ENCODE assay signal across 30 cellular contexts in the genomic region with DNA sequence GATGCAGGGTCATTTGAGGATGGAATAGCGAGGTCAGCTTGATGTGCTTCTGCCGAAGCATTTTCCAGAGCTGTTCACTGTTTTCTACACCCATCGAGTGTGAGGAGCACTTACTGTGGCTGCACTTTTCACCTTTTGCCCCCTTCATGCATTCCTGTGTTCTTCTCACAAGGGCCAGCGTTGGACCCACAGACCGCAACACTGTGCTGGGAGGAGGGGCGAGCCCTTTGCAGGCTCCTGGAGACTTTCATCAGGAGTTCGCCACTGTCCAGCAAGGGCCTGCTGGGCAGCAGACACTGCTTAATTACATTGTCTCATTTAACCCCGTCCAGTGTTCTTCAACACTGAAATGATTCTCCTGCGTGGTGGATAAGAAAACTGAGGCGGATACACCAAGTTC. TPM values are rescaled to one million over a fixed set of nuclear protein-coding genes. Genes with fewer than 3 reads are reported as not detected.
"Had no signal": no experiment of that assay in that cellular context is flagged by ENCODE, and none has a peak within 500 bp of the region (broad histone marks: within the 10 kb centered on the region; RNA-seq: fewer than 3 reads in every experiment).

No MANE protein-coding gene starts in this region.

- H3K27ac Mint-ChIP-seq: activated B cell treated with CpG ODN at 0.5 μM for 24 hours; activated CD8-positive, alpha-beta T cell treated with anti-CD3 and anti-CD28 coated beads, Interleukin-2, amount 10 ng/mL, durations not matched to agents 7 days and 5 days; activated naive CD4-positive, alpha-beta T cell treated with anti-CD3 and anti-CD28 coated beads for 36 hours; activated naive CD8-positive, alpha-beta T cell; activated naive CD8-positive, alpha-beta T cell treated with anti-CD3 and anti-CD28 coated beads, Interleukin-2, amount 50 U/mL, for 24 hours; activated T-cell treated with anti-CD3 and anti-CD28 coated beads, Interleukin-2, amount 50 U/mL, for 24 hours; activated T-helper 2 cell treated with anti-CD3 and anti-CD28 coated beads, Interferon-gamma antibody, Interleukin-2, Interleukin-4, amounts not matched to agents 10 μg/mL and 5 μg/mL and 100 μg/mL, durations not matched to agents 14 hours and 24 hours and 36 hours; brain; T-cell had no signal

- H3K36me3 Mint-ChIP-seq: activated naive CD8-positive, alpha-beta T cell; brain; T-cell had no signal

- H3K27ac ChIP-seq: SJSA1, VCaP had no signal

- H3K27me3 ChIP-seq: MG63 had no signal

- H3K9ac ChIP-seq: SK-N-SH had no signal

- H3K9me3 Mint-ChIP-seq: activated T-helper 2 cell treated with anti-CD3 and anti-CD28 coated beads, Interferon-gamma antibody, Interleukin-2, Interleukin-4, amounts not matched to agents 10 μg/mL and 5 μg/mL and 100 μg/mL, durations not matched to agents 14 hours and 24 hours and 36 hours had no signal

- H3K36me3 ChIP-seq: SJSA1 had no signal

- H3K4me3 ChIP-seq: MG63, SJSA1 had no signal

- H3K4me1 Mint-ChIP-seq: activated B cell treated with CpG ODN at 0.5 μM for 24 hours; activated naive CD8-positive, alpha-beta T cell treated with anti-CD3 and anti-CD28 coated beads, Interleukin-2, amount 50 U/mL, for 24 hours; T-cell had no signal

- DNase-seq: activated B cell treated with CpG ODN at 0.5 μM for 24 hours; activated CD4-positive, alpha-beta T cell treated with anti-CD3 and anti-CD28 coated beads for 4 hours; activated CD4-positive, CD25-positive, alpha-beta regulatory T cell treated with anti-CD3 and anti-CD28 coated beads, Interleukin-2, amount 50 U/mL, for 72 hours; activated CD8-positive, alpha-beta T cell treated with anti-CD3 and anti-CD28 coated beads, Interleukin-2, amount 10 ng/mL, durations not matched to agents 7 days and 5 days; activated gamma-delta T cell; activated naive CD4-positive, alpha-beta T cell treated with anti-CD3 and anti-CD28 coated beads for 36 hours; activated naive CD8-positive, alpha-beta T cell treated with anti-CD3 and anti-CD28 coated beads, Interleukin-2, amount 50 U/mL, for 24 hours; activated T-cell treated with anti-CD3 and anti-CD28 coated beads, Interleukin-2, amount 50 U/mL, for 24 hours; anterior cingulate cortex; central memory CD4-positive, alpha-beta T cell; Kasumi-1; KG1; MG63; NCI-H1048; NCI-H1436 treated with DMSO at 0.1 percent for 48 hours; NCI-H1694 treated with DMSO at 0.1 percent for 48 hours; NCI-H2029; NCI-H345; NCI-H524 treated with DMSO at 0.1 percent for 48 hours; SHP77 treated with DMSO at 0.1 percent for 48 hours; SK-N-SH; T-cell; T-helper 2 cell; T-helper 9 cell had no signal

- ATAC-seq: activated CD8-positive, alpha-beta T cell treated with anti-CD3 and anti-CD28 coated beads, Interleukin-2, amount 10 ng/mL, durations not matched to agents 7 days and 5 days; activated naive CD8-positive, alpha-beta T cell treated with anti-CD3 and anti-CD28 coated beads, Interleukin-2, amount 50 U/mL, for 24 hours; Panc1; T-cell had no signal

- H3K4me3 Mint-ChIP-seq: activated B cell treated with CpG ODN at 0.5 μM for 24 hours; activated CD8-positive, alpha-beta T cell treated with anti-CD3 and anti-CD28 coated beads, Interleukin-2, amount 10 ng/mL, durations not matched to agents 7 days and 5 days; activated naive CD4-positive, alpha-beta T cell treated with anti-CD3 and anti-CD28 coated beads for 36 hours; activated naive CD8-positive, alpha-beta T cell; activated naive CD8-positive, alpha-beta T cell treated with anti-CD3 and anti-CD28 coated beads, Interleukin-2, amount 50 U/mL, for 24 hours; activated T-cell treated with anti-CD3 and anti-CD28 coated beads, Interleukin-2, amount 50 U/mL, for 24 hours; brain; T-cell had no signal

- H3K9me3 ChIP-seq: MG63, SJSA1, SK-N-SH had no signal

RNA-seq across cellular contexts. Expression of gene CYP26B1, which starts 29.9 kb away (rescaled TPM):
- total RNA-seq: activated B cell treated with CpG ODN at 0.5 μM for 24 hours; activated CD8-positive, alpha-beta T cell treated with anti-CD3 and anti-CD28 coated beads, Interleukin-2, amount 10 ng/mL, durations not matched to agents 7 days and 5 days; activated naive CD4-positive, alpha-beta T cell treated with anti-CD3 and anti-CD28 coated beads for 36 hours; activated T-helper 2 cell treated with anti-CD3 and anti-CD28 coated beads, Interferon-gamma antibody, Interleukin-2, Interleukin-4, amounts not matched to agents 10 μg/mL and 5 μg/mL and 100 μg/mL, durations not matched to agents 14 hours and 24 hours and 36 hours had no signal
